Comparison of ENCODE assay signal across 8 cellular contexts in genomic region chr9:111661150-111661801, GRCh38. TPM values are rescaled to one million over a fixed set of nuclear protein-coding genes. Genes with fewer than 3 reads are reported as not detected.
A peak's percentile ranks its signal among the peaks of the same experiment; 100 is the strongest.
DNase-seq lines count a peak whose midpoint lies in the region; ATAC-seq lines count a peak whose summit lies in the region.

GNG10 (plus strand) TSS chr9:111661605; CDS start chr9:111661635, 30 bp downstream.

- H3K36me3 ChIP-seq in SJCRH30: peaks cover 19% of the 10 kb centered on the region

- H3K27me3 Mint-ChIP-seq in activated naive CD4-positive, alpha-beta T cell treated with anti-CD3 and anti-CD28 coated beads for 36 hours (ENCODE audit: low read depth): peaks cover 2% of the 10 kb centered on the region

- peaks cover 20% of the 10 kb centered on the region for H3K36me3 Mint-ChIP-seq in activated naive CD4-positive, alpha-beta T cell treated with anti-CD3 and anti-CD28 coated beads for 36 hours (ENCODE audit: low read depth)

- intact Hi-C loops in activated naive CD4-positive, alpha-beta T cell treated with anti-CD3 and anti-CD28 coated beads for 36 hours (cut with micrococcal nuclease): loop anchor here (1.0 to 10.0 kb wide), 4 partner anchors 30 to 1561 kb away; partner anchors contain the start of genes DNAJC25, FKBP15, HSDL2 and KIAA1958

- no peaks in the 10 kb centered on the region for H3K9me3 ChIP-seq in SJCRH30 (replicated peaks)

- H3K27ac Mint-ChIP-seq in activated naive CD4-positive, alpha-beta T cell treated with anti-CD3 and anti-CD28 coated beads for 36 hours: peak within 1 kb of the TSS; percentile 95

- peak within 1 kb of the TSS; percentile 88 for H3K4me3 ChIP-seq in SJCRH30

- peaks cover 6% of the 10 kb centered on the region; the same call in 1 of the 2 replicates for H3K4me1 ChIP-seq in SJCRH30

- H3K4me3 Mint-ChIP-seq in activated naive CD4-positive, alpha-beta T cell treated with anti-CD3 and anti-CD28 coated beads for 36 hours: peak within 1 kb of the TSS; percentile 97

- no peaks in the 10 kb centered on the region for H3K9me3 Mint-ChIP-seq in activated naive CD4-positive, alpha-beta T cell treated with anti-CD3 and anti-CD28 coated beads for 36 hours

- peak; percentile 51 for ATAC-seq in GM19468 (IDR thresholded peaks at IDR 0.05; ENCODE audit: extremely low read depth, unreplicated experiment)

- H3K4me1 Mint-ChIP-seq in activated naive CD4-positive, alpha-beta T cell treated with anti-CD3 and anti-CD28 coated beads for 36 hours (ENCODE audit: low read depth): peaks cover 31% of the 10 kb centered on the region

- DNase-seq in DMS153 (lab: John Stamatoyannopoulos, UW) (peak; percentile 11), HS-5 (ENCODE audit: low read depth) (peak; percentile 5), SJCRH30 (peak; percentile 72 to 82), globus pallidus (ENCODE audit: low spot score) (peak; percentile 60), occipital lobe (lab: John Stamatoyannopoulos, UW) (peak; percentile 30), superior temporal gyrus (ENCODE audit: extremely low spot score) (peak; percentile 55)
- peak; percentile 63 for DNase-seq in activated naive CD4-positive, alpha-beta T cell treated with anti-CD3 and anti-CD28 coated beads for 36 hours

- H3K27ac ChIP-seq in SJCRH30: peak within 1 kb of the TSS; percentile 39; the same call in 1 of the 2 replicates

- no peaks in the 10 kb centered on the region for H3K27me3 ChIP-seq in SJCRH30

- CTCF ChIA-PET in activated naive CD4-positive, alpha-beta T cell treated with anti-CD3 and anti-CD28 coated beads for 36 hours (lab: Charles Lee): interaction anchor here (1.6 kb wide), 1 partner anchor 63 kb away, joined by 7 read pairs; no protein-coding TSS in a partner anchor

RNA-seq across cellular contexts. Expression of gene GNG10, which starts in this region (rescaled TPM):
- total RNA-seq in SJCRH30 (2014; rRNA removed; shearing (Covaris generic)): 188 and 190 TPM in 2 replicates
- total RNA-seq in activated naive CD4-positive, alpha-beta T cell treated with anti-CD3 and anti-CD28 coated beads for 36 hours: 10 to 100 TPM; 20.6 to 21.1 TPM
- total RNA-seq in occipital lobe: 37.4 TPM

Comparison
In these comparisons a context has a peak if more than half of its experiments do, and no peak if none do; other contexts are left out.
1. Peak in every context shown above with its lines: DNase-seq, ATAC-seq, H3K4me3 ChIP-seq and H3K27ac ChIP-seq.
2. DNase-seq: peak in every context shown above with its lines; median percentile 77 in SJCRH30; 63 in activated naive CD4-positive, alpha-beta T cell treated with anti-CD3 and anti-CD28 coated beads for 36 hours; 60 in globus pallidus; 55 in superior temporal gyrus; 30 in occipital lobe; 11 in DMS153; 5 in HS-5.